In genomic region chr10:129792864-129793263, GRCh38 we compare ENCODE assay signal across 21 cellular contexts.
"Had no signal": no experiment of that assay in that cellular context is flagged by ENCODE, and none has a peak within 500 bp of the region (broad histone marks: within the 10 kb centered on the region; RNA-seq: fewer than 3 reads in every experiment).

No MANE protein-coding gene starts in this region.

- H3K9me3 ChIP-seq: mucosa of descending colon, suprapubic skin, thyroid gland, uterus had no signal

- ATAC-seq: effector memory CD8-positive, alpha-beta T cell; gastroesophageal sphincter; left colon; left ventricle myocardium superior; mucosa of descending colon; naive thymus-derived CD8-positive, alpha-beta T cell; right cardiac atrium; stimulated activated effector memory CD8-positive, alpha-beta T cell treated with anti-CD3 and anti-CD28 coated beads, Interleukin-12 subunit alpha, Interleukin-12 subunit beta, amount 100 ng/mL, for 72 hours; stimulated activated naive CD8-positive, alpha-beta T cell treated with anti-CD3 and anti-CD28 coated beads, Interleukin-15, Interleukin-2, amounts not matched to agents 100 U/mL and 50 U/mL, for 24 hours had no signal

- H3K36me3 ChIP-seq: esophagus squamous epithelium, gastroesophageal sphincter, ovary, suprapubic skin, thyroid gland, uterus had no signal

- H3K27ac ChIP-seq: esophagus squamous epithelium, gastroesophageal sphincter, ovary, suprapubic skin, thyroid gland, uterus had no signal

- H3K27me3 ChIP-seq: esophagus squamous epithelium, ovary, suprapubic skin, thyroid gland, uterus had no signal

- H3K4me3 ChIP-seq: esophagus squamous epithelium, gastroesophageal sphincter, lung, mucosa of descending colon, ovary, smooth muscle cell, suprapubic skin, thyroid gland, uterus had no signal

- FAIRE-seq: colon had no signal

- DNase-seq: effector memory CD8-positive, alpha-beta T cell; esophagus squamous epithelium; foreskin fibroblast; glutamatergic neuron; left colon; left ventricle myocardium superior; mucosa of descending colon; naive thymus-derived CD8-positive, alpha-beta T cell; ovary; right cardiac atrium; stimulated activated CD4-positive, alpha-beta T cell treated with anti-CD3 and anti-CD28 coated beads, Interleukin-4, amount 100 ng/mL, for 1 hour; stimulated activated CD8-positive, alpha-beta memory T cell treated with anti-CD3 and anti-CD28 coated beads, Interleukin-4, amount 100 ng/mL, for 48 hours; stimulated activated naive CD8-positive, alpha-beta T cell treated with anti-CD3 and anti-CD28 coated beads, Interleukin-15, Interleukin-2, amounts not matched to agents 100 U/mL and 50 U/mL, for 24 hours; thyroid gland; uterus had no signal

- H3K4me1 ChIP-seq: esophagus squamous epithelium, gastroesophageal sphincter, suprapubic skin, thyroid gland, uterus had no signal
